In genomic region chr2:121888189-121888557, GRCh38 we compare ENCODE assay signal across 8 cellular contexts.
DNase-seq lines count a peak whose midpoint lies in the region; ATAC-seq and TF ChIP-seq lines count a peak whose summit lies in the region.

No MANE protein-coding gene starts in this region.

- no peak overlapping the region for H3K4me2 ChIP-seq in osteoblast (ENCODE audit: insufficient read depth, low read length)

- H3K27ac ChIP-seq in VCaP (no peak overlapping the region), osteoblast (ENCODE audit: low read depth, low read length) (no peak overlapping the region)

- TF ChIP-seq CTCF in VCaP (conservative IDR thresholded peaks at IDR 0.05) = peak; percentile 28; the same call in 1 of the 2 replicates
- TF ChIP-seq CTCF in osteoblast (IDR thresholded peaks at IDR 0.05; ENCODE audit: extremely low read depth, low read depth, low read length) = peak; percentile 27

- H3K4me1 ChIP-seq in osteoblast (ENCODE audit: insufficient read depth, low read length) = no peaks in the 10 kb centered on the region

- DNase-seq in stimulated activated CD4-positive, alpha-beta T cell treated with anti-CD3 and anti-CD28 coated beads, Interleukin-4, amount 100 ng/mL, for 48 hours (ENCODE audit: low read depth in 2 of 2) = peak; percentile 4 to 34
- no peak for DNase-seq in stimulated activated CD4-positive, alpha-beta T cell treated with anti-CD3 and anti-CD28 coated beads, Interleukin-12 subunit alpha, Interleukin-12 subunit beta, amount 100 ng/mL, for 4 hours
- DNase-seq in osteoblast (ENCODE audit: insufficient read length, low spot score, missing footprints) = no peak
- no peak for DNase-seq in NOMO-1 (lab: John Stamatoyannopoulos, UW; ENCODE audit: unreplicated experiment in 2 of 2)
- no peak for DNase-seq in sciatic nerve (ENCODE audit: low spot score)

- H3K4me3 ChIP-seq in osteoblast (ENCODE audit: insufficient read depth, low read length) = no peak overlapping the region

- H3K9me3 ChIP-seq in osteoblast (ENCODE audit: low read depth, low read length) = no peaks in the 10 kb centered on the region

- no peaks in the 10 kb centered on the region for H4K20me1 ChIP-seq in osteoblast (ENCODE audit: insufficient read depth, low read length)

- no peaks in the 10 kb centered on the region for H3K79me2 ChIP-seq in osteoblast (ENCODE audit: insufficient read depth, low read length)

- intact Hi-C loops in sciatic nerve (cut with DNase I) = no loop called here

- H3K36me3 ChIP-seq in osteoblast (ENCODE audit: insufficient read depth, low read length) = no peaks in the 10 kb centered on the region

- peak; percentile 88 for ATAC-seq in HG02938 (IDR thresholded peaks at IDR 0.05; ENCODE audit: unreplicated experiment)
- no peak for ATAC-seq in sciatic nerve
- no peak for ATAC-seq in GM18870 (IDR thresholded peaks at IDR 0.05; ENCODE audit: unreplicated experiment)

- H2AFZ ChIP-seq in osteoblast (ENCODE audit: low read length) = no peak overlapping the region

- no peaks in the 10 kb centered on the region for H3K27me3 ChIP-seq in osteoblast (ENCODE audit: insufficient read depth, low read length)

Comparison
In these comparisons a context has a peak if more than half of its experiments do, and no peak if none do; other contexts are left out.
1. DNase-seq: peak in stimulated activated CD4-positive, alpha-beta T cell treated with anti-CD3 and anti-CD28 coated beads, Interleukin-4, amount 100 ng/mL, for 48 hours (2 of 2); none in stimulated activated CD4-positive, alpha-beta T cell treated with anti-CD3 and anti-CD28 coated beads, Interleukin-12 subunit alpha, Interleukin-12 subunit beta, amount 100 ng/mL, for 4 hours (single experiment), osteoblast (single experiment), NOMO-1 (0 of 2) and sciatic nerve (single experiment).